8 cellular contexts compared by ENCODE assay signal in the genomic region with DNA sequence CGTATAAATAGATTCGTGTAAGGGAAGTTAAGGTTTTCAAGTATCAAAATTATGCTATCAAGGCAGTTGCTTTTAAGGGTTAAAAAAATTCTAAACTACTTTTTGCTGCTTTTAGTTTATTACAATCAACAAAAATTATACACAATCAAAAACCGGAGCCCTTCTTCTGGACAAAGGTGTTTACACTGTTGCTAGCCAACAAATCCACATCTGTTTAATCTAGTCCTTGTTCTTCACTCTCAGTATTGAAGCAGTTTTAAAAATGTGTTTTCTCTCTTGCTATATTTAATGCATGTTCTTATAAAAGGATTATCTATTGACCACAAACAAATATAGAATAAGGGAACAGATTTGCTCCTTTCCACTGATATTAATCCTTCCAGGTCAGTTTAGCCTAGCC. TPM values are rescaled to one million over a fixed set of nuclear protein-coding genes. Genes with fewer than 3 reads are reported as not detected.
DNase-seq lines count a peak whose midpoint lies in the region; ATAC-seq, FAIRE-seq and TF ChIP-seq lines count a peak whose summit lies in the region.
"Had no signal": no experiment of that assay in that cellular context is flagged by ENCODE, and none has a peak within 500 bp of the region (broad histone marks: within the 10 kb centered on the region; RNA-seq: fewer than 3 reads in every experiment).

No MANE protein-coding gene starts in this region.

- H3K4me1 ChIP-seq in GM23338 (ENCODE audit: insufficient read depth) (peaks cover 36% of the 10 kb centered on the region), SJCRH30 (no peaks in the 10 kb centered on the region), fibroblast of lung (ENCODE audit: control insufficient read depth, extremely low read depth, insufficient read depth, low read length) (no peaks in the 10 kb centered on the region), small intestine (ENCODE audit: control insufficient read depth in 2 of 2, insufficient read depth in 1 of 2, low read depth in 1 of 2, low read length in 1 of 2) (peaks cover 6 to 16% of the 10 kb centered on the region in 2 donors)

- ATAC-seq in GM23338 = no peak
- ATAC-seq in HG03039 (IDR thresholded peaks at IDR 0.05; ENCODE audit: unreplicated experiment) = no peak
- ATAC-seq in HG03460 (IDR thresholded peaks at IDR 0.05; ENCODE audit: unreplicated experiment) = no peak

- DNase-seq in GM23338 (ENCODE audit: low spot score) (no peak), SJCRH30 (no peak), fibroblast of lung (ENCODE audit: low read depth in 2 of 2) (no peak), small intestine (no peak), NCI-H2081 (lab: John Stamatoyannopoulos, UW) (no peak)
- DNase-seq: head of caudate nucleus had no signal

- H3K9ac ChIP-seq in fibroblast of lung (ENCODE audit: insufficient read depth, low read length) = no peak overlapping the region

- H3F3A ChIP-seq in GM23338 (replicated peaks; ENCODE audit: low read depth) = no peaks in the 10 kb centered on the region

- H2AFZ ChIP-seq in GM23338 = no peak overlapping the region
- no peak overlapping the region for H2AFZ ChIP-seq in fibroblast of lung (ENCODE audit: low read length)

- H3K79me2 ChIP-seq in GM23338 (replicated peaks; ENCODE audit: insufficient read depth) = peaks cover 69% of the 10 kb centered on the region
- peaks cover 74% of the 10 kb centered on the region for H3K79me2 ChIP-seq in fibroblast of lung (ENCODE audit: control insufficient read depth, insufficient read depth, low read length)

- H3K9me3 ChIP-seq in SJCRH30 (replicated peaks) (peaks cover 7% of the 10 kb centered on the region), fibroblast of lung (ENCODE audit: control insufficient read depth, insufficient read depth, low read depth, low read length) (no peaks in the 10 kb centered on the region), small intestine (ENCODE audit: control insufficient read depth, low read depth) (no peaks in the 10 kb centered on the region)

- H3K36me3 Mint-ChIP-seq in GM23338 (ENCODE audit: low read depth) = peaks cover 59% of the 10 kb centered on the region

- H3K9me2 ChIP-seq in GM23338 (ENCODE audit: insufficient read depth) = no peaks in the 10 kb centered on the region

- H3K4me2 ChIP-seq in GM23338 (peak overlapping the region; percentile 93), fibroblast of lung (ENCODE audit: extremely low read depth, insufficient read depth, low read length) (peak overlapping the region; percentile 94)

- TF ChIP-seq CTCF in GM23338 (conservative IDR thresholded peaks at IDR 0.05; ENCODE audit: low read depth in 2 of 2) (no peak), fibroblast of lung (conservative IDR thresholded peaks at IDR 0.05 in 1 of 2, IDR thresholded peaks at IDR 0.05 in 1 of 2; ENCODE audit: low read depth in 1 of 2, low read length in 2 of 2) (no peak)

- H3K27me3 ChIP-seq in GM23338 (ENCODE audit: insufficient read depth) = no peaks in the 10 kb centered on the region
- no peaks in the 10 kb centered on the region for H3K27me3 ChIP-seq in SJCRH30
- no peaks in the 10 kb centered on the region for H3K27me3 ChIP-seq in fibroblast of lung (ENCODE audit: control insufficient read depth, insufficient read depth, low read length)
- no peaks in the 10 kb centered on the region for H3K27me3 ChIP-seq in small intestine (ENCODE audit: control insufficient read depth in 2 of 2, insufficient read depth in 2 of 2, low read length in 2 of 2)

- H3K36me3 ChIP-seq in GM23338 (ENCODE audit: insufficient read depth) (peaks cover 6% of the 10 kb centered on the region; the same call in 1 of the 2 replicates), SJCRH30 (peaks cover 54% of the 10 kb centered on the region), fibroblast of lung (ENCODE audit: control insufficient read depth, insufficient read depth, low read length) (peaks cover 6% of the 10 kb centered on the region), small intestine (ENCODE audit: control insufficient read depth in 2 of 2, insufficient read depth in 2 of 2, low read length in 2 of 2) (peaks cover 0 to 9% of the 10 kb centered on the region in 2 donors)

- H4K20me1 ChIP-seq in GM23338 (replicated peaks; ENCODE audit: insufficient read depth) = peaks cover 53% of the 10 kb centered on the region
- H4K20me1 ChIP-seq in fibroblast of lung (ENCODE audit: control insufficient read depth, extremely low read depth, insufficient read depth, low read length) = peaks cover 2% of the 10 kb centered on the region

- FAIRE-seq in small intestine (lab: Jason Lieb, UNC) = no peak

- H3K27ac Mint-ChIP-seq in GM23338 = no peak overlapping the region

- 5 to 15% (median 13%) methylated on average over 3 of the region's 3 CpGs for WGBS in small intestine, 3 donors

- H3K27me3 Mint-ChIP-seq in GM23338 (ENCODE audit: insufficient read depth, low read depth, poor library complexity) = peaks cover 8% of the 10 kb centered on the region

- H3K4me1 Mint-ChIP-seq in GM23338 = peaks cover 41% of the 10 kb centered on the region

- peaks cover 15% of the 10 kb centered on the region; the same call in 2 of the 3 replicates for H3K9me3 Mint-ChIP-seq in GM23338

- no peak overlapping the region for H3K27ac ChIP-seq in GM23338 (ENCODE audit: low read depth)
- H3K27ac ChIP-seq in SJCRH30 = no peak overlapping the region
- peak overlapping the region; percentile 98 for H3K27ac ChIP-seq in fibroblast of lung (ENCODE audit: insufficient read depth, low read length)
- H3K27ac ChIP-seq in small intestine (ENCODE audit: low read depth in 1 of 2, low read length in 1 of 2) = no peak overlapping the region

- H3K4me3 Mint-ChIP-seq in GM23338 = peak overlapping the region; percentile 95

- peak overlapping the region; percentile 93 for H3K4me3 ChIP-seq in GM23338
- peak overlapping the region; percentile 96 for H3K4me3 ChIP-seq in SJCRH30
- peak overlapping the region; percentile 57 to 97 (median 90) for H3K4me3 ChIP-seq in fibroblast of lung (replicated peaks in 1 of 4; ENCODE audit: control extremely low read depth in 1 of 4, insufficient read depth in 1 of 4, low read depth in 3 of 4, low read length in 4 of 4)
- peak overlapping the region; percentile 34 to 94 for H3K4me3 ChIP-seq in small intestine (ENCODE audit: low read depth in 1 of 2, low read length in 2 of 2)

TF ChIP-seq in GM23338, 12 proteins besides CTCF, POLR2A, EP300 and RAD21 (continues in another document):
- TF ChIP-seq STAT1 (IDR thresholded peaks at IDR 0.05; ENCODE audit: unreplicated experiment) = no peak
- no peak for TF ChIP-seq EZH2phosphoT487 (IDR thresholded peaks at IDR 0.05; ENCODE audit: unreplicated experiment)
- no peak for TF ChIP-seq EZH2 (IDR thresholded peaks at IDR 0.05; ENCODE audit: low read depth, unreplicated experiment)
- TF ChIP-seq JUNB (IDR thresholded peaks at IDR 0.05; ENCODE audit: unreplicated experiment) = no peak
- TF ChIP-seq, protein P1, sequence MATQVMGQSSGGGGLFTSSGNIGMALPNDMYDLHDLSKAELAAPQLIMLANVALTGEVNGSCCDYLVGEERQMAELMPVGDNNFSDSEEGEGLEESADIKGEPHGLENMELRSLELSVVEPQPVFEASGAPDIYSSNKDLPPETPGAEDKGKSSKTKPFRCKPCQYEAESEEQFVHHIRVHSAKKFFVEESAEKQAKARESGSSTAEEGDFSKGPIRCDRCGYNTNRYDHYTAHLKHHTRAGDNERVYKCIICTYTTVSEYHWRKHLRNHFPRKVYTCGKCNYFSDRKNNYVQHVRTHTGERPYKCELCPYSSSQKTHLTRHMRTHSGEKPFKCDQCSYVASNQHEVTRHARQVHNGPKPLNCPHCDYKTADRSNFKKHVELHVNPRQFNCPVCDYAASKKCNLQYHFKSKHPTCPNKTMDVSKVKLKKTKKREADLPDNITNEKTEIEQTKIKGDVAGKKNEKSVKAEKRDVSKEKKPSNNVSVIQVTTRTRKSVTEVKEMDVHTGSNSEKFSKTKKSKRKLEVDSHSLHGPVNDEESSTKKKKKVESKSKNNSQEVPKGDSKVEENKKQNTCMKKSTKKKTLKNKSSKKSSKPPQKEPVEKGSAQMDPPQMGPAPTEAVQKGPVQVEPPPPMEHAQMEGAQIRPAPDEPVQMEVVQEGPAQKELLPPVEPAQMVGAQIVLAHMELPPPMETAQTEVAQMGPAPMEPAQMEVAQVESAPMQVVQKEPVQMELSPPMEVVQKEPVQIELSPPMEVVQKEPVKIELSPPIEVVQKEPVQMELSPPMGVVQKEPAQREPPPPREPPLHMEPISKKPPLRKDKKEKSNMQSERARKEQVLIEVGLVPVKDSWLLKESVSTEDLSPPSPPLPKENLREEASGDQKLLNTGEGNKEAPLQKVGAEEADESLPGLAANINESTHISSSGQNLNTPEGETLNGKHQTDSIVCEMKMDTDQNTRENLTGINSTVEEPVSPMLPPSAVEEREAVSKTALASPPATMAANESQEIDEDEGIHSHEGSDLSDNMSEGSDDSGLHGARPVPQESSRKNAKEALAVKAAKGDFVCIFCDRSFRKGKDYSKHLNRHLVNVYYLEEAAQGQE (IDR thresholded peaks at IDR 0.05; ENCODE audit: unreplicated experiment) = no peak
- no peak for TF ChIP-seq ETS1 (IDR thresholded peaks at IDR 0.05)
- no peak for TF ChIP-seq NANOG (IDR thresholded peaks at IDR 0.05; ENCODE audit: borderline replicate concordance)
- no peak for TF ChIP-seq CREB1 (CRISPR knock-in tag; IDR thresholded peaks at IDR 0.05; ENCODE audit: low read depth)
- TF ChIP-seq ZNF331 (CRISPR knock-in tag; IDR thresholded peaks at IDR 0.05; ENCODE audit: low read depth) = no peak
- TF ChIP-seq ZNF114 (CRISPR knock-in tag; IDR thresholded peaks at IDR 0.05) = no peak
- no peak for TF ChIP-seq POLR2AphosphoS5 (IDR thresholded peaks at IDR 0.05; ENCODE audit: low read depth)

RNA-seq across cellular contexts. Expression of gene FEM1C, which starts 2.5 kb away (rescaled TPM):
- 21.6 and 22.3 TPM in 2 replicates for total RNA-seq in GM23338 (2014; rRNA removed; shearing (Covaris generic))
- 4.5 and 4.7 TPM in 2 replicates for polyA plus RNA-seq in GM23338 (2016; fragmentation: Nextera tagmentation; extraction: Ambion mirVana)
- total RNA-seq in SJCRH30 (2014; rRNA removed; shearing (Covaris generic)) = 16.5 and 17.9 TPM in 2 replicates
- total RNA-seq in fibroblast of lung = 20.3 and 53.2 TPM in 2 replicates
- 26.4 and 27.2 TPM in 2 replicates for polyA plus RNA-seq in fibroblast of lung
- 16.3 and 16.6 TPM in 2 replicates for polyA plus RNA-seq in fibroblast of lung (2012)
- 6.1 and 11.7 TPM in 2 replicates for polyA minus RNA-seq in fibroblast of lung (ENCODE audit: low replicate concordance)
- 10 to 100 TPM in 2 of 3 donors, 1 to 10 TPM in 1; 7.9 to 12.7 (median 10.3) TPM for polyA plus RNA-seq in small intestine
